ENCODE assay signal across 8 cellular contexts in genomic region chr1:235075121-235075954, GRCh38. TPM values are rescaled to one million over a fixed set of nuclear protein-coding genes. Genes with fewer than 3 reads are reported as not detected.
A peak's percentile ranks its signal among the peaks of the same experiment; 100 is the strongest.
DNase-seq lines count a peak whose midpoint lies in the region; ATAC-seq lines count a peak whose summit lies in the region.

No MANE protein-coding gene starts in this region.

- peak overlapping the region; percentile 56 for H3K4me3 Mint-ChIP-seq in activated T-helper 2 cell treated with anti-CD3 and anti-CD28 coated beads, Interferon-gamma antibody, Interleukin-2, Interleukin-4, amounts not matched to agents 10 μg/mL and 5 μg/mL and 100 μg/mL, durations not matched to agents 14 hours and 24 hours and 36 hours (ENCODE audit: low read depth)

- peaks cover 4% of the 10 kb centered on the region for H3K36me3 Mint-ChIP-seq in activated T-helper 2 cell treated with anti-CD3 and anti-CD28 coated beads, Interferon-gamma antibody, Interleukin-2, Interleukin-4, amounts not matched to agents 10 μg/mL and 5 μg/mL and 100 μg/mL, durations not matched to agents 14 hours and 24 hours and 36 hours (ENCODE audit: low read depth)

- DNase-seq in NOMO-1 treated with DMSO at 0.1 percent for 48 hours (lab: John Stamatoyannopoulos, UW; ENCODE audit: unreplicated experiment) (peak; percentile 60), Right ventricle myocardium inferior (ENCODE audit: missing footprints) (peak; percentile 82), renal cortical epithelial cell (ENCODE audit: low read depth) (peak; percentile 97), NCI-H1436 treated with DMSO at 0.1 percent for 48 hours (lab: John Stamatoyannopoulos, UW) (no peak), NCI-H1105 treated with DMSO at 0.1 percent for 48 hours (lab: John Stamatoyannopoulos, UW) (no peak)
- DNase-seq in activated T-helper 2 cell treated with anti-CD3 and anti-CD28 coated beads, Interferon-gamma antibody, Interleukin-2, Interleukin-4, amounts not matched to agents 10 μg/mL and 5 μg/mL and 100 μg/mL, durations not matched to agents 14 hours and 24 hours and 36 hours (ENCODE audit: low spot score), result no peak

- intact Hi-C loops in activated T-helper 2 cell treated with anti-CD3 and anti-CD28 coated beads, Interferon-gamma antibody, Interleukin-2, Interleukin-4, amounts not matched to agents 10 μg/mL and 5 μg/mL and 100 μg/mL, durations not matched to agents 14 hours and 24 hours and 36 hours (cut with micrococcal nuclease), result loop anchor here (1.0 to 2.0 kb wide), 9 partner anchors 27 to 303 kb away; no protein-coding TSS in a partner anchor
- intact Hi-C loops in Right ventricle myocardium inferior (cut with DNase I), result loop anchor here (1.0 to 5.0 kb wide), 5 partner anchors 78 to 538 kb away; no protein-coding TSS in a partner anchor

- no peaks in the 10 kb centered on the region for H3K9me3 Mint-ChIP-seq in activated T-helper 2 cell treated with anti-CD3 and anti-CD28 coated beads, Interferon-gamma antibody, Interleukin-2, Interleukin-4, amounts not matched to agents 10 μg/mL and 5 μg/mL and 100 μg/mL, durations not matched to agents 14 hours and 24 hours and 36 hours

- ATAC-seq in GM18519 (IDR thresholded peaks at IDR 0.05; ENCODE audit: low FRiP score, unreplicated experiment) (peak; percentile 57), HG02678 (IDR thresholded peaks at IDR 0.05; ENCODE audit: unreplicated experiment) (peak; percentile 59), Right ventricle myocardium inferior (peak; percentile 70)

- peaks cover 34% of the 10 kb centered on the region for H3K4me1 Mint-ChIP-seq in activated T-helper 2 cell treated with anti-CD3 and anti-CD28 coated beads, Interferon-gamma antibody, Interleukin-2, Interleukin-4, amounts not matched to agents 10 μg/mL and 5 μg/mL and 100 μg/mL, durations not matched to agents 14 hours and 24 hours and 36 hours (ENCODE audit: low read depth)

- peak overlapping the region; percentile 99 for H3K27ac Mint-ChIP-seq in activated T-helper 2 cell treated with anti-CD3 and anti-CD28 coated beads, Interferon-gamma antibody, Interleukin-2, Interleukin-4, amounts not matched to agents 10 μg/mL and 5 μg/mL and 100 μg/mL, durations not matched to agents 14 hours and 24 hours and 36 hours

- H3K27me3 Mint-ChIP-seq in activated T-helper 2 cell treated with anti-CD3 and anti-CD28 coated beads, Interferon-gamma antibody, Interleukin-2, Interleukin-4, amounts not matched to agents 10 μg/mL and 5 μg/mL and 100 μg/mL, durations not matched to agents 14 hours and 24 hours and 36 hours (ENCODE audit: low read depth), result no peaks in the 10 kb centered on the region

RNA-seq across cellular contexts. Expression of gene TOMM20, which starts 53.3 kb away (rescaled TPM):
- 105 and 118 TPM in 2 replicates for total RNA-seq in activated T-helper 2 cell treated with anti-CD3 and anti-CD28 coated beads, Interferon-gamma antibody, Interleukin-2, Interleukin-4, amounts not matched to agents 10 μg/mL and 5 μg/mL and 100 μg/mL, durations not matched to agents 14 hours and 24 hours and 36 hours
- total RNA-seq in Right ventricle myocardium inferior (81.9 TPM), renal cortical epithelial cell (90.5 and 98.9 TPM in 2 replicates)

Comparison
In these comparisons a context has a peak if more than half of its experiments do, and no peak if none do; other contexts are left out.
1. DNase-seq: peak in NOMO-1 treated with DMSO at 0.1 percent for 48 hours (single experiment), Right ventricle myocardium inferior (single experiment) and renal cortical epithelial cell (single experiment); none in activated T-helper 2 cell treated with anti-CD3 and anti-CD28 coated beads, Interferon-gamma antibody, Interleukin-2, Interleukin-4, amounts not matched to agents 10 μg/mL and 5 μg/mL and 100 μg/mL, durations not matched to agents 14 hours and 24 hours and 36 hours (single experiment), NCI-H1436 treated with DMSO at 0.1 percent for 48 hours (single experiment) and NCI-H1105 treated with DMSO at 0.1 percent for 48 hours (single experiment).
2. Peak in every context shown above with its lines, with median percentiles within 50 percentile points of each other: ATAC-seq.